ENCODE assay signal across 30 cellular contexts in the genomic region with DNA sequence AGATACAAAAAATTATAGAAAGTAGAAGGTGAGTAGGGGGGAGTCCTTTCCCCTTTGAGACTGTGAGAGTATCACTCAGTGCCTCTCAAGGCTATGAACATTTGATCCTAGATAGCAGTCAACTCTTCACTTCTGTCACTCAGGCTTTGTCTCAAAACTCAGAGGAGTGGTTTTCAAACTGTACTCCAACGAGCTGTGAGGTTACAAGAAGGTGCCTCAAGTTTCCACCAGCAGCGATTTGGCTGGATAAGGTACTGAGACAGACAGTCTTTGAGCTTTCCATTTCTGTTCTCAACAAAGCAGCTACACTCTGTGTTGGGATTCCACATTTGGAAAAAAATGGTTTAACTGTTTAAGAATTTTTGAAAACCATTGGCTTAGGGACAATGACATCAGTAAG.
"Had no signal": no experiment of that assay in that cellular context is flagged by ENCODE, and none has a peak within 500 bp of the region (broad histone marks: within the 10 kb centered on the region; RNA-seq: fewer than 3 reads in every experiment).

No MANE protein-coding gene starts in this region.

- H3K4me2 ChIP-seq: hepatocyte, smooth muscle cell had no signal

- H3K9me3 ChIP-seq: gastroesophageal sphincter, left lung, mucosa of descending colon, prostate gland, right atrium auricular region, stomach, thyroid gland, vagina had no signal

- H3K4me3 ChIP-seq: dorsolateral prefrontal cortex, gastroesophageal sphincter, heart left ventricle, hepatocyte, left lung, mucosa of descending colon, prostate gland, right atrium auricular region, smooth muscle cell, stomach, thyroid gland, vagina had no signal

- H3K27me3 ChIP-seq: dorsolateral prefrontal cortex, foreskin keratinocyte, gastroesophageal sphincter, heart left ventricle, hepatocyte, left lung, right atrium auricular region, stomach, thyroid gland, vagina had no signal

- H3K36me3 ChIP-seq: gastroesophageal sphincter, heart left ventricle, left lung, prostate gland, right atrium auricular region, stomach, thyroid gland, vagina had no signal

- H3K27ac ChIP-seq: epithelial cell of prostate, foreskin keratinocyte, gastroesophageal sphincter, heart left ventricle, hepatocyte, prostate gland, right atrium auricular region, stomach, thyroid gland, vagina had no signal

- H3K79me2 ChIP-seq: hepatocyte had no signal

- ATAC-seq: esophagus mucosa; foreskin keratinocyte; gastroesophageal sphincter; heart left ventricle; left cardiac atrium; left lung; mucosa of descending colon; natural killer cell treated with Interleukin-12 subunit alpha and Interleukin-12 subunit beta and Interleukin-15 and Interleukin-18, amount 100 ng/mL, for 72 hours; sciatic nerve; stimulated activated effector memory CD8-positive, alpha-beta T cell treated with anti-CD3 and anti-CD28 coated beads, Interleukin-12 subunit alpha, Interleukin-12 subunit beta, amount 100 ng/mL, for 72 hours had no signal

- DNase-seq: dorsolateral prefrontal cortex; effector CD8-positive, alpha-beta T cell; endodermal cell; foreskin keratinocyte; heart left ventricle; left cardiac atrium; left lung; mesenchymal stem cell; mucosa of descending colon; naive B cell; nucleus accumbens; stimulated activated CD4-positive, alpha-beta T cell treated with anti-CD3 and anti-CD28 coated beads, Interleukin-12 subunit alpha, Interleukin-12 subunit beta, amount 100 ng/mL, for 4 hours; stimulated activated CD4-positive, alpha-beta T cell treated with anti-CD3 and anti-CD28 coated beads, Interleukin-1b, Interleukin-23, amount 100 ng/mL, for 48 hours; stimulated activated CD4-positive, alpha-beta T cell treated with anti-CD3 and anti-CD28 coated beads, Interleukin-4, amount 100 ng/mL, for 1 hour; stimulated activated naive CD4-positive, alpha-beta T cell treated with Interleukin-2 at 50 U/mL for 16 hours; stomach; thyroid gland; trophoblast cell had no signal

- H3K4me1 ChIP-seq: foreskin keratinocyte, gastroesophageal sphincter, heart left ventricle, left lung, prostate gland, right atrium auricular region, stomach, thyroid gland, vagina had no signal

- H2AFZ ChIP-seq: hepatocyte had no signal

- FAIRE-seq: islet of Langerhans had no signal
